ENCODE assay signal across 9 cellular contexts in the genomic region with DNA sequence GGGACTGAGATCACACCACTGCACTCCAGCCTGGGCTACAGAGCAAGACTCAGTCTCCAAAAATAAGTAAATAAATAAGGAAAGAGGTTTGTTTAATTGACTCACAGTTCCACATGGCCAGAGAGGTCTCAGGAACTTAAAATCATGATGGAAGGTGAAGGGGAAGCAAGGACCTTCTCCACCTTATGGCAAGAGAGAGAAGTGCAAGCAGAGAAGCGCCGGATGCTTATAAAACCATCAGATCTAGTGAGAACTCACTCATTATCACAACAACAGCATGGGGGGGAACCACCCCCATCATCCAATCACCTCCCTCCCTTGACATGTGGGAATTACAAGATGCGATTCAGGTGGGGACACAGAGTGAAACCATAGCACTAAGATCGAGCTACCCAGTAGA. TPM values are rescaled to one million over a fixed set of nuclear protein-coding genes. Genes with fewer than 3 reads are reported as not detected.
DNase-seq lines count a peak whose midpoint lies in the region; ATAC-seq, FAIRE-seq and TF ChIP-seq lines count a peak whose summit lies in the region.
"Had no signal": no experiment of that assay in that cellular context is flagged by ENCODE, and none has a peak within 500 bp of the region (broad histone marks: within the 10 kb centered on the region; RNA-seq: fewer than 3 reads in every experiment).

No MANE protein-coding gene starts in this region.

- H3K36me3 ChIP-seq in OCI-LY7 (ENCODE audit: insufficient read depth, low read length) (no peaks in the 10 kb centered on the region), stomach (no peaks in the 10 kb centered on the region)

- TF ChIP-seq POLR2A in GM12891 (IDR thresholded peaks at IDR 0.05; ENCODE audit: low read depth, low read length), result no peak
- TF ChIP-seq POLR2A in stomach (IDR thresholded peaks at IDR 0.05), result no peak

- intact Hi-C loops in OCI-LY7 (cut with micrococcal nuclease; ENCODE audit: unreplicated experiment) (no loop called here), stomach (cut with DNase I; ENCODE audit: low total_unique reads) (no loop called here)

- H3K4me3 ChIP-seq in OCI-LY7 (ENCODE audit: low read depth, low read length, poor library complexity, severe bottlenecking) (no peak overlapping the region), stomach (no peak overlapping the region)

- H3K9me2 ChIP-seq in OCI-LY7 (ENCODE audit: insufficient read depth, low read length), result no peaks in the 10 kb centered on the region

- H3K9me3 ChIP-seq in OCI-LY7 (ENCODE audit: low read length), result no peaks in the 10 kb centered on the region
- H3K9me3 ChIP-seq in stomach, result peaks cover 0 to 16% (median 6%) of the 10 kb centered on the region in 4 donors

- TF ChIP-seq CTCF in OCI-LY7 (conservative IDR thresholded peaks at IDR 0.05; ENCODE audit: low read length), result peak; percentile 70
- TF ChIP-seq CTCF in stomach (IDR thresholded peaks at IDR 0.05), result peak in 3 of 7 experiments; percentile 4 to 28 (median 10)

- no peak overlapping the region for H3K27ac ChIP-seq in OCI-LY7 (ENCODE audit: low read depth, low read length, poor library complexity, severe bottlenecking)
- H3K27ac ChIP-seq in stomach, result no peak overlapping the region

- TF ChIP-seq EP300 in stomach (IDR thresholded peaks at IDR 0.05), result no peak

- CTCF ChIA-PET in OCI-LY7 (lab: Charles Lee; ENCODE audit: unreplicated experiment), result no interaction called here

- no peak for DNase-seq in GM12891 (ENCODE audit: insufficient read length, low spot score)
- peak; percentile 42 for DNase-seq in H4 (ENCODE audit: low spot score)
- DNase-seq in OCI-LY7 (ENCODE audit: low spot score), result peak; percentile 15
- no peak for DNase-seq in left lobe of liver (ENCODE audit: low spot score)
- DNase-seq in stomach, result no peak
- no peak for DNase-seq in NCI-H2227 treated with DMSO at 0.1 percent for 48 hours (lab: John Stamatoyannopoulos, UW)
- DNase-seq in activated T-cell treated with anti-CD3 and anti-CD28 coated beads, Interleukin-2, amount 50 U/mL, for 1 hour, result no peak
- no peak for DNase-seq in dedifferentiated amniotic fluid mesenchymal stem cell (ENCODE audit: extremely low spot score)
- DNase-seq: NCI-H187 treated with DMSO at 0.1 percent for 48 hours had no signal

- no peak overlapping the region for H2AFZ ChIP-seq in OCI-LY7 (ENCODE audit: low read length)

- no peaks in the 10 kb centered on the region for H3K27me3 ChIP-seq in stomach

- peak; percentile 40 for ATAC-seq in left lobe of liver

- no peaks in the 10 kb centered on the region for H4K20me1 ChIP-seq in OCI-LY7 (ENCODE audit: insufficient read depth, low read length)

- FAIRE-seq in GM12891 (lab: Jason Lieb, UNC), result peak; percentile 59

- H3K4me2 ChIP-seq in OCI-LY7 (ENCODE audit: low read length), result no peak overlapping the region

- POLR2A ChIA-PET in OCI-LY7 (lab: Charles Lee), result no interaction called here

- no peaks in the 10 kb centered on the region for H3K79me2 ChIP-seq in OCI-LY7 (ENCODE audit: insufficient read depth, low read depth, low read length)

- no TSS peak for BruUV-seq in OCI-LY7 (replicated peaks; lab: Mats Ljungman, UMichigan)

- H3K4me1 ChIP-seq in OCI-LY7 (ENCODE audit: insufficient read depth, low read length, poor library complexity, severe bottlenecking), result no peaks in the 10 kb centered on the region
- no peaks in the 10 kb centered on the region for H3K4me1 ChIP-seq in stomach

- 88 to 96% (median 90%) methylated on average over 4 of the region's 4 CpGs for WGBS in stomach, 5 donors

TF ChIP-seq in GM12891, 5 proteins besides CTCF, POLR2A, EP300 and RAD21:
- TF ChIP-seq POLR2AphosphoS5 (IDR thresholded peaks at IDR 0.05; ENCODE audit: low read depth, low read length) (no peak), SPI1 (IDR thresholded peaks at IDR 0.05; ENCODE audit: low read depth, low read length) (no peak), PAX5 (IDR thresholded peaks at IDR 0.05; ENCODE audit: insufficient read depth, low read length, severe bottlenecking) (no peak), TAF1 (IDR thresholded peaks at IDR 0.05; ENCODE audit: low read depth, low read length) (no peak), POU2F2 (IDR thresholded peaks at IDR 0.05; ENCODE audit: low read depth, low read length) (no peak)
TF ChIP-seq in GM12891: peak in this region for 0.

RNA-seq across cellular contexts. Expression of gene RGMB, which starts 22.8 kb away (rescaled TPM):
- 1.4 TPM for polyA plus RNA-seq in GM12891 (2012; ENCODE audit: low read depth, missing spikeins)
- total RNA-seq in H4 (2014; rRNA removed; shearing (Covaris generic)), result 9.2 and 14.3 TPM in 2 replicates
- 9.2 and 9.3 TPM in 2 replicates for total RNA-seq in OCI-LY7 (2014; rRNA removed; shearing (Covaris generic))
- total RNA-seq in OCI-LY7 (2022) (11.2 and 15.0 TPM in 2 replicates), left lobe of liver (6.0 TPM), stomach (100 to 1,000 TPM in 1 of 5 donors, 10 to 100 TPM in 4; 48.3 to 215 (median 79.9) TPM)
- 10 to 100 TPM in 2 of 3 donors, 1 to 10 TPM in 1; 8.4 to 14.2 (median 13.7) TPM for polyA plus RNA-seq in stomach

Comparison
In these comparisons a context has a peak if more than half of its experiments do, and no peak if none do; other contexts are left out.
1. DNase-seq: peak in H4 (single experiment) and OCI-LY7 (single experiment); none in GM12891 (single experiment), left lobe of liver (single experiment), stomach (single experiment), NCI-H2227 treated with DMSO at 0.1 percent for 48 hours (single experiment), activated T-cell treated with anti-CD3 and anti-CD28 coated beads, Interleukin-2, amount 50 U/mL, for 1 hour (single experiment) and dedifferentiated amniotic fluid mesenchymal stem cell (single experiment).